In genomic region chr10:130751106-130751840, GRCh38 we compare ENCODE assay signal across 24 cellular contexts.
DNase-seq lines count a peak whose midpoint lies in the region; ATAC-seq and TF ChIP-seq lines count a peak whose summit lies in the region.
"Had no signal": no experiment of that assay in that cellular context is flagged by ENCODE, and none has a peak within 500 bp of the region (broad histone marks: within the 10 kb centered on the region; RNA-seq: fewer than 3 reads in every experiment).

No MANE protein-coding gene starts in this region.

- intact Hi-C loops in body of pancreas (cut with DNase I) = no loop called here

- peak overlapping the region; percentile 70 for H2BK12ac ChIP-seq in trophoblast cell (ENCODE audit: low read length)

- H3K14ac ChIP-seq in trophoblast cell (ENCODE audit: low read length) = peak overlapping the region; percentile 5

- no peak overlapping the region for H2AK5ac ChIP-seq in trophoblast cell (ENCODE audit: low read length)

- H3K9ac ChIP-seq in endodermal cell (ENCODE audit: extremely low read depth, low read length, poor library complexity, severe bottlenecking) (no peak overlapping the region), trophoblast cell (ENCODE audit: low read length) (no peak overlapping the region)
- H3K9ac ChIP-seq: BLaER1 treated with 17β-estradiol and CSF1 and Interleukin-3, amounts not matched to agents 10 nM and 100 nM had no signal

- peaks cover 7% of the 10 kb centered on the region for H3K4me1 Mint-ChIP-seq in endodermal cell
- no peaks in the 10 kb centered on the region for H3K4me1 Mint-ChIP-seq in type B pancreatic cell (ENCODE audit: unreplicated experiment)
- H3K4me1 Mint-ChIP-seq: CD4-positive, alpha-beta memory T cell; GM23338 had no signal

- H3K36me3 ChIP-seq in endodermal cell (ENCODE audit: control insufficient read depth, insufficient read depth, low read length) (no peaks in the 10 kb centered on the region), trophoblast cell (ENCODE audit: control insufficient read depth in 1 of 2, insufficient read depth in 2 of 2, low read length in 2 of 2) (no peaks in the 10 kb centered on the region), body of pancreas (replicated peaks in 1 of 2; ENCODE audit: insufficient read depth in 1 of 2, low read depth in 2 of 2) (no peaks in the 10 kb centered on the region)
- H3K36me3 ChIP-seq: BLaER1 treated with 17β-estradiol and CSF1 and Interleukin-3, amounts not matched to agents 10 nM and 100 nM had no signal

- H2BK5ac ChIP-seq in trophoblast cell (ENCODE audit: low read depth, low read length, poor library complexity) = no peak overlapping the region

- no peaks in the 10 kb centered on the region for H3K36me3 Mint-ChIP-seq in endodermal cell (ENCODE audit: low read depth)
- no peaks in the 10 kb centered on the region for H3K36me3 Mint-ChIP-seq in type B pancreatic cell
- H3K36me3 Mint-ChIP-seq: CD4-positive, alpha-beta memory T cell had no signal

- H3K27ac ChIP-seq in endodermal cell (ENCODE audit: low read depth, low read length) (no peak overlapping the region), trophoblast cell (ENCODE audit: low read depth, low read length) (no peak overlapping the region), body of pancreas (no peak overlapping the region)
- H3K27ac ChIP-seq: 22Rv1; BLaER1 treated with 17β-estradiol and CSF1 and Interleukin-3, amounts not matched to agents 10 nM and 100 nM had no signal

- H3K4ac ChIP-seq in trophoblast cell (ENCODE audit: low read depth, low read length) = no peak overlapping the region

- H3K79me2 ChIP-seq in trophoblast cell (ENCODE audit: control insufficient read depth, insufficient read depth, low read length, poor library complexity) = no peaks in the 10 kb centered on the region

- no peak overlapping the region for H4K12ac ChIP-seq in trophoblast cell (ENCODE audit: low read depth, low read length)

- H3K27me3 ChIP-seq in endodermal cell (ENCODE audit: control insufficient read depth, insufficient read depth, low read length, poor library complexity, severe bottlenecking) = no peaks in the 10 kb centered on the region
- H3K27me3 ChIP-seq in trophoblast cell (ENCODE audit: insufficient read depth, low read length) = no peaks in the 10 kb centered on the region
- no peaks in the 10 kb centered on the region for H3K27me3 ChIP-seq in body of pancreas
- H3K27me3 ChIP-seq: BLaER1 treated with 17β-estradiol and CSF1 and Interleukin-3, amounts not matched to agents 10 nM and 100 nM had no signal

- H3K4me1 ChIP-seq in endodermal cell (ENCODE audit: control insufficient read depth, insufficient read depth, low read length) (no peaks in the 10 kb centered on the region), trophoblast cell (ENCODE audit: control insufficient read depth in 1 of 2, insufficient read depth in 2 of 2, low read length in 2 of 2) (peaks cover 7 to 14% of the 10 kb centered on the region in 2 experiments), body of pancreas (no peaks in the 10 kb centered on the region)

- 90 to 94% methylated on average over 15 of the region's 15 CpGs for WGBS in endodermal cell (ENCODE audit: insufficient coverage in 1 of 2, insufficient read length in 1 of 2), 2 experiments
- whole genome bisulfite sequencing in trophoblast cell (ENCODE audit: extremely low coverage, insufficient coverage, insufficient read length) = no CpG with 5 or more reads among the region's 15 CpGs
- 77 to 83% methylated on average over 12 to 15 of the region's 15 CpGs for WGBS in body of pancreas, 2 donors

- H2AFZ ChIP-seq in trophoblast cell (ENCODE audit: insufficient read depth, low read length, poor library complexity) = no peak overlapping the region
- H2AFZ ChIP-seq: GM23338 had no signal

- peak; percentile 52 for DNase-seq in activated effector memory CD4-positive, alpha-beta T cell treated with anti-CD3 and anti-CD28 coated beads, Interleukin-2, amount 50 U/mL, for 16 hours
- DNase-seq in activated effector memory CD4-positive, alpha-beta T cell treated with Interleukin-2 at 50 U/mL for 16 hours = no peak
- DNase-seq in endodermal cell = peak; percentile 35
- no peak for DNase-seq in trophoblast cell
- peak; percentile 45 for DNase-seq in type B pancreatic cell (ENCODE audit: extremely low spot score, unreplicated experiment)
- no peak for DNase-seq in stimulated activated CD4-positive, alpha-beta T cell treated with anti-CD3 and anti-CD28 coated beads, Interleukin-4, amount 100 ng/mL, for 4 hours
- DNase-seq in body of pancreas = no peak
- DNase-seq: ACHN; CD4-positive, alpha-beta memory T cell; DND-41; NCI-H1105 treated with DMSO at 0.1 percent for 48 hours; NCI-H1694; NCI-H2081; NCI-H2171; NCI-H345; NCI-H524; NCI-H82; OCI-M1; SHP77 had no signal

- H3K4me3 ChIP-seq in endodermal cell (ENCODE audit: low read length) = no peak overlapping the region
- peak overlapping the region; percentile 20 for H3K4me3 ChIP-seq in trophoblast cell (ENCODE audit: low read depth, low read length)
- no peak overlapping the region for H3K4me3 ChIP-seq in body of pancreas
- H3K4me3 ChIP-seq: BLaER1 treated with 17β-estradiol and CSF1 and Interleukin-3, amounts not matched to agents 10 nM and 100 nM; GM23338 had no signal

- no peak overlapping the region for H3K4me2 ChIP-seq in trophoblast cell (ENCODE audit: low read length)
- H3K4me2 ChIP-seq: BLaER1 treated with 17β-estradiol and CSF1 and Interleukin-3, amounts not matched to agents 10 nM and 100 nM; GM23338 had no signal

- H2BK120ac ChIP-seq in trophoblast cell (ENCODE audit: insufficient read depth, low read length, poor library complexity) = no peak overlapping the region

- TF ChIP-seq CTCF in endodermal cell (conservative IDR thresholded peaks at IDR 0.05) (no peak), type B pancreatic cell (conservative IDR thresholded peaks at IDR 0.05) (no peak), body of pancreas (IDR thresholded peaks at IDR 0.05) (no peak)

- H3K27ac Mint-ChIP-seq in endodermal cell = no peak overlapping the region
- H3K27ac Mint-ChIP-seq in type B pancreatic cell = no peak overlapping the region
- H3K27ac Mint-ChIP-seq: CD4-positive, alpha-beta memory T cell; GM23338; IgD-negative memory B cell had no signal

- H3K27me3 Mint-ChIP-seq in endodermal cell (ENCODE audit: insufficient read depth) (peaks cover 6% of the 10 kb centered on the region), type B pancreatic cell (peaks cover 20% of the 10 kb centered on the region)
- H3K27me3 Mint-ChIP-seq: CD4-positive, alpha-beta memory T cell; IgD-negative memory B cell had no signal

- H3K23ac ChIP-seq in trophoblast cell (ENCODE audit: low read length) = no peak overlapping the region

- H4K91ac ChIP-seq in trophoblast cell (ENCODE audit: low read depth, low read length) = peak overlapping the region; percentile 15

- H3K18ac ChIP-seq in trophoblast cell (ENCODE audit: low read length) = no peak overlapping the region

- H3K9me3 ChIP-seq in endodermal cell (ENCODE audit: control insufficient read depth, low read length) (peaks cover 4% of the 10 kb centered on the region), trophoblast cell (ENCODE audit: insufficient read depth, low read depth, low read length) (peaks cover 5% of the 10 kb centered on the region), body of pancreas (no peaks in the 10 kb centered on the region)

- H4K8ac ChIP-seq in trophoblast cell (ENCODE audit: low read depth, low read length) = no peak overlapping the region

- ATAC-seq in GM21717 (IDR thresholded peaks at IDR 0.05; ENCODE audit: unreplicated experiment) (no peak), body of pancreas (no peak)
- ATAC-seq: GM23338 had no signal

- no peak for TF ChIP-seq POLR2A in body of pancreas (IDR thresholded peaks at IDR 0.05)

- H3K9me3 Mint-ChIP-seq in endodermal cell (peaks cover 7% of the 10 kb centered on the region), type B pancreatic cell (peaks cover 6% of the 10 kb centered on the region)

- no peak overlapping the region for H3K4me3 Mint-ChIP-seq in endodermal cell
- H3K4me3 Mint-ChIP-seq in type B pancreatic cell = no peak overlapping the region
- H3K4me3 Mint-ChIP-seq: CD4-positive, alpha-beta memory T cell; GM23338; IgD-negative memory B cell had no signal

- peaks cover 3% of the 10 kb centered on the region for H3K79me1 ChIP-seq in trophoblast cell (ENCODE audit: low read length)

Comparison
In these comparisons a context has a peak if more than half of its experiments do, and no peak if none do; other contexts are left out.
1. DNase-seq: peak in activated effector memory CD4-positive, alpha-beta T cell treated with anti-CD3 and anti-CD28 coated beads, Interleukin-2, amount 50 U/mL, for 16 hours (single experiment), endodermal cell (single experiment) and type B pancreatic cell (single experiment); none in activated effector memory CD4-positive, alpha-beta T cell treated with Interleukin-2 at 50 U/mL for 16 hours (single experiment), trophoblast cell (0 of 2), stimulated activated CD4-positive, alpha-beta T cell treated with anti-CD3 and anti-CD28 coated beads, Interleukin-4, amount 100 ng/mL, for 4 hours (0 of 2) and body of pancreas (0 of 4).